In genomic region chr17:36441792-36442191, GRCh38 we compare ENCODE assay signal across 11 cellular contexts. TPM values are rescaled to one million over a fixed set of nuclear protein-coding genes. Genes with fewer than 3 reads are reported as not detected.
"Had no signal": no experiment of that assay in that cellular context is flagged by ENCODE, and none has a peak within 500 bp of the region (broad histone marks: within the 10 kb centered on the region; RNA-seq: fewer than 3 reads in every experiment).

No MANE protein-coding gene starts in this region.

RNA-seq across cellular contexts. Expression of gene TBC1D3H, which starts 53.6 kb away (rescaled TPM):
- total RNA-seq: stomach, subcutaneous adipose tissue, suprapubic skin, temporal lobe, thyroid gland, transverse colon, upper lobe of right lung, ureter, urinary bladder, uterus, vagina had no signal
